1 cellular context compared by ENCODE assay signal in genomic region chr19:17948474-17948966, GRCh38.
TF ChIP-seq lines count a peak whose summit lies in the region.

No MANE protein-coding gene starts in this region.

TF ChIP-seq in HEK293, 187 proteins besides CTCF, POLR2A, EP300 and RAD21 (continued from another document):
- TF ChIP-seq ZBTB10 (tag by site-specific recombination; IDR thresholded peaks at IDR 0.05) (peak; percentile 74), ZNF670 (tag by site-specific recombination; IDR thresholded peaks at IDR 0.05; ENCODE audit: low read depth) (no peak), ZNF530 (tag by site-specific recombination; IDR thresholded peaks at IDR 0.05; ENCODE audit: low read depth) (no peak), ZSCAN23 (tag by site-specific recombination; IDR thresholded peaks at IDR 0.05) (no peak)
- TF ChIP-seq, protein P1, sequence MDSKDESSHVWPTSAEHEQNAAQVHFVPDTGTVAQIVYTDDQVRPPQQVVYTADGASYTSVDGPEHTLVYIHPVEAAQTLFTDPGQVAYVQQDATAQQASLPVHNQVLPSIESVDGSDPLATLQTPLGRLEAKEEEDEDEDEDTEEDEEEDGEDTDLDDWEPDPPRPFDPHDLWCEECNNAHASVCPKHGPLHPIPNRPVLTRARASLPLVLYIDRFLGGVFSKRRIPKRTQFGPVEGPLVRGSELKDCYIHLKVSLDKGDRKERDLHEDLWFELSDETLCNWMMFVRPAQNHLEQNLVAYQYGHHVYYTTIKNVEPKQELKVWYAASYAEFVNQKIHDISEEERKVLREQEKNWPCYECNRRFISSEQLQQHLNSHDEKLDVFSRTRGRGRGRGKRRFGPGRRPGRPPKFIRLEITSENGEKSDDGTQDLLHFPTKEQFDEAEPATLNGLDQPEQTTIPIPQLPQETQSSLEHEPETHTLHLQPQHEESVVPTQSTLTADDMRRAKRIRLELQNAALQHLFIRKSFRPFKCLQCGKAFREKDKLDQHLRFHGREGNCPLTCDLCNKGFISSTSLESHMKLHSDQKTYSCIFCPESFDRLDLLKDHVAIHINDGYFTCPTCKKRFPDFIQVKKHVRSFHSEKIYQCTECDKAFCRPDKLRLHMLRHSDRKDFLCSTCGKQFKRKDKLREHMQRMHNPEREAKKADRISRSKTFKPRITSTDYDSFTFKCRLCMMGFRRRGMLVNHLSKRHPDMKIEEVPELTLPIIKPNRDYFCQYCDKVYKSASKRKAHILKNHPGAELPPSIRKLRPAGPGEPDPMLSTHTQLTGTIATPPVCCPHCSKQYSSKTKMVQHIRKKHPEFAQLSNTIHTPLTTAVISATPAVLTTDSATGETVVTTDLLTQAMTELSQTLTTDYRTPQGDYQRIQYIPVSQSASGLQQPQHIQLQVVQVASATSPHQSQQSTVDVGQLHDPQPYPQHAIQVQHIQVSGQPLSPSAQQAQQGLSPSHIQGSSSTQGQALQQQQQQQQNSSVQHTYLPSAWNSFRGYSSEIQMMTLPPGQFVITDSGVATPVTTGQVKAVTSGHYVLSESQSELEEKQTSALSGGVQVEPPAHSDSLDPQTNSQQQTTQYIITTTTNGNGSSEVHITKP (tag by site-specific recombination; IDR thresholded peaks at IDR 0.05) = no peak
